ENCODE assay signal across 21 cellular contexts in the genomic region with DNA sequence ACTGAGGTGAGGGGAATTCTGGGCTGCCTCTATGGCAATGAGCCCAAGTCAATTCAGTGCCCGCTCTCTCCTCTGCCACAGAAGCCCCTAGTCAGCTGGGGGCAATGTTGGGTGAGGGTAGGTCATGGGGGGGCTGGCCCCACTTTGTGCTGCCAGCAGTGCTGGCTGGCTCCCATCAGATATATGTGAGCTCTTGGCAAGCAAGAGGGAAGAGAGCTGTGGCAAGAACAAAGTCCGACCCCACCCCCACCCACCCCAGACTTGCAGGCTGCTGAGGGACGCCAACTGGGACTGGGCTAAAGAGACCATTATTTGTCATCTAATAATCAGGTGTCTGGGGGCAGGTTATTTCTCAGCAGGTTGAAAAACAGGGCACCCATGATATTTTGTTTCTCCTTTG.
"Had no signal": no experiment of that assay in that cellular context is flagged by ENCODE, and none has a peak within 500 bp of the region (broad histone marks: within the 10 kb centered on the region; RNA-seq: fewer than 3 reads in every experiment).

No MANE protein-coding gene starts in this region.

- FAIRE-seq: endometrium, frontal cortex, islet of Langerhans had no signal

- ATAC-seq: esophagus mucosa; heart right ventricle; left lung; mucosa of descending colon; naive thymus-derived CD8-positive, alpha-beta T cell; sciatic nerve; stimulated activated naive B cell treated with anti-CD40 and anti-IgM and Interleukin-4, amounts not matched to agents 10 μg/mL and 1 μg/mL and 100 μg/mL, for 72 hours; stimulated activated naive CD8-positive, alpha-beta T cell treated with anti-CD3 and anti-CD28 coated beads, Interleukin-15, amount 100 ng/mL, for 72 hours had no signal

- H3K4me3 ChIP-seq: coronary artery, heart right ventricle, left lung, mucosa of descending colon, testis, transverse colon had no signal

- H3K27ac ChIP-seq: coronary artery, left lung, neutrophil, testis, transverse colon had no signal

- H3K36me3 ChIP-seq: heart right ventricle, left lung, neutrophil, transverse colon had no signal

- H3K9me3 ChIP-seq: heart right ventricle, left lung, mucosa of descending colon, neutrophil, testis, transverse colon had no signal

- DNase-seq: central memory CD4-positive, alpha-beta T cell; effector memory CD4-positive, alpha-beta T cell; heart right ventricle; hypothalamus; kidney glomerular epithelial cell; left lung; mucosa of descending colon; naive thymus-derived CD8-positive, alpha-beta T cell; stimulated activated CD4-positive, alpha-beta T cell treated with anti-CD3 and anti-CD28 coated beads, Interleukin-2, amount 100 ng/mL, for 24 hours; stimulated activated CD4-positive, alpha-beta T cell treated with anti-CD3 and anti-CD28 coated beads, Interleukin-4, amount 100 ng/mL, for 4 hours; stimulated activated naive B cell treated with anti-CD40 and anti-IgM and Interleukin-4, amounts not matched to agents 10 μg/mL and 1 μg/mL and 100 μg/mL, for 72 hours; stimulated activated naive CD8-positive, alpha-beta T cell treated with anti-CD3 and anti-CD28 coated beads, Interleukin-15, amount 100 ng/mL, for 72 hours; testis; transverse colon had no signal

- H3K27me3 ChIP-seq: heart right ventricle, left lung, neutrophil, testis, transverse colon had no signal
